ENCODE assay signal across 18 cellular contexts in the genomic region with DNA sequence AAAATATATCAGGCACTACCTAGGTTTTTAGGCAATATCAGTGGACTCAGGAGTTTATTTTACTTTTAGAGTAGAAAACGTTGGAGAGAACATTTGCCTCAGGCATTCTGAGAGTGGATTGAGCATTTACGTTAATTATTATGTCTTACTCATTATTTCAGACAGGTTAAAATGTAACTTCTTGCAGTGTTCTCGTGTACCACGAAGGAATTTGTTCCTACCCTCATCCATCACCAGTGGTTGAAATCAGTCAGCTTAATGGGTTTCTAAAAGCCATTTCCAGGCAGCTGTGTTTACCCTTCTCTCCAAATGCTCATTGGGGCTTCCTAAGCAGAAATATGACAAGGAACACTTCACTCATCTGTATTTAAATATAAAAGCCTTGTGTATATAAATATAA. TPM values are rescaled to one million over a fixed set of nuclear protein-coding genes. Genes with fewer than 3 reads are reported as not detected.
DNase-seq lines count a peak whose midpoint lies in the region; ATAC-seq and TF ChIP-seq lines count a peak whose summit lies in the region.
"Had no signal": no experiment of that assay in that cellular context is flagged by ENCODE, and none has a peak within 500 bp of the region (broad histone marks: within the 10 kb centered on the region; RNA-seq: fewer than 3 reads in every experiment).

No MANE protein-coding gene starts in this region.

- H3K36me3 ChIP-seq in kidney epithelial cell (ENCODE audit: control insufficient read depth, insufficient read depth, low read length): no peaks in the 10 kb centered on the region
- H3K36me3 ChIP-seq in gastroesophageal sphincter: no peaks in the 10 kb centered on the region
- H3K36me3 ChIP-seq: breast epithelium, esophagus squamous epithelium, SJSA1, transverse colon had no signal

- no peak for TF ChIP-seq EP300 in gastroesophageal sphincter (IDR thresholded peaks at IDR 0.05)

- H3K27ac ChIP-seq in gastroesophageal sphincter: peak overlapping the region in 1 of 4 donors; percentile 24
- H3K27ac ChIP-seq: breast epithelium, esophagus squamous epithelium, SJSA1, transverse colon had no signal

- 25 to 34% methylated on average over 3 to 4 of the region's 4 CpGs for WGBS in gastroesophageal sphincter (ENCODE audit: low coverage in 1 of 2), 2 donors

- peaks cover 0 to 11% (median 0%) of the 10 kb centered on the region in 3 donors for H3K4me1 ChIP-seq in gastroesophageal sphincter
- H3K4me1 ChIP-seq: breast epithelium, SJSA1, transverse colon had no signal

- H3K4me3 ChIP-seq in kidney epithelial cell (ENCODE audit: low read depth, low read length) (no peak overlapping the region), gastroesophageal sphincter (no peak overlapping the region)
- H3K4me3 ChIP-seq: breast epithelium, esophagus squamous epithelium, SJSA1, transverse colon had no signal

- H3K27me3 ChIP-seq in kidney epithelial cell (ENCODE audit: control insufficient read depth, insufficient read depth, low read length) (no peaks in the 10 kb centered on the region), gastroesophageal sphincter (no peaks in the 10 kb centered on the region)
- H3K27me3 ChIP-seq: breast epithelium, transverse colon had no signal

- H3K9me3 ChIP-seq in gastroesophageal sphincter: no peaks in the 10 kb centered on the region
- H3K9me3 ChIP-seq: breast epithelium, esophagus squamous epithelium, SJSA1, transverse colon had no signal

- no peak for TF ChIP-seq POLR2A in gastroesophageal sphincter (IDR thresholded peaks at IDR 0.05)

- TF ChIP-seq CTCF in kidney epithelial cell (IDR thresholded peaks at IDR 0.05; ENCODE audit: insufficient read depth, low read length, poor library complexity, severe bottlenecking) (no peak), gastroesophageal sphincter (IDR thresholded peaks at IDR 0.05) (no peak)

- DNase-seq in COLO668 (lab: John Stamatoyannopoulos, UW; ENCODE audit: unreplicated experiment): peak; percentile 22
- DNase-seq in HPDE6-E6E7 (ENCODE audit: extremely low spot score): peak; percentile 17
- peak; percentile 16 for DNase-seq in NCI-H69 (lab: John Stamatoyannopoulos, UW)
- peak; percentile 88 for DNase-seq in kidney epithelial cell (ENCODE audit: low read depth)
- DNase-seq: activated T-cell treated with anti-CD3 and anti-CD28 coated beads, Interleukin-2, amount 50 U/mL, for 24 hours; CD4-positive, alpha-beta memory T cell; esophagus squamous epithelium; GF-D8; hippocampal formation; small intestine; transverse colon had no signal

- ATAC-seq in SK-N-SH treated with all-trans-retinoic acid at 6 μM for 48 hours (no peak), HG02610 (IDR thresholded peaks at IDR 0.05; ENCODE audit: unreplicated experiment) (no peak), GM19023 (IDR thresholded peaks at IDR 0.05; ENCODE audit: unreplicated experiment) (no peak), gastroesophageal sphincter (no peak)
- ATAC-seq: left lobe of liver had no signal

TF ChIP-seq in SK-N-SH treated with all-trans-retinoic acid at 6 μM for 48 hours, 23 proteins besides CTCF, POLR2A, EP300 and RAD21:
- TF ChIP-seq ZFP30 (CRISPR knock-in tag; IDR thresholded peaks at IDR 0.05) (no peak), TCF4 (CRISPR knock-in tag; IDR thresholded peaks at IDR 0.05; ENCODE audit: borderline replicate concordance) (no peak), PPARA (CRISPR knock-in tag; IDR thresholded peaks at IDR 0.05; ENCODE audit: borderline replicate concordance) (no peak), CSDC2 (CRISPR knock-in tag; IDR thresholded peaks at IDR 0.05) (no peak), ZNF70 (CRISPR knock-in tag; IDR thresholded peaks at IDR 0.05) (no peak), SNAI2 (CRISPR knock-in tag; IDR thresholded peaks at IDR 0.05) (no peak), ARNTL (CRISPR knock-in tag; IDR thresholded peaks at IDR 0.05; ENCODE audit: borderline replicate concordance, low read depth) (no peak), ZNF8 (CRISPR knock-in tag; IDR thresholded peaks at IDR 0.05) (no peak), TOX (CRISPR knock-in tag; IDR thresholded peaks at IDR 0.05; ENCODE audit: borderline replicate concordance) (no peak), ZNF565 (CRISPR knock-in tag; conservative IDR thresholded peaks at IDR 0.05; ENCODE audit: low read depth) (no peak), ISL1 (CRISPR knock-in tag; IDR thresholded peaks at IDR 0.05) (no peak), ZC3H10 (CRISPR knock-in tag; IDR thresholded peaks at IDR 0.05) (no peak), RARB (CRISPR knock-in tag; IDR thresholded peaks at IDR 0.05) (no peak), GLIS3 (CRISPR knock-in tag; IDR thresholded peaks at IDR 0.05) (no peak)
- TF ChIP-seq, protein P1, sequence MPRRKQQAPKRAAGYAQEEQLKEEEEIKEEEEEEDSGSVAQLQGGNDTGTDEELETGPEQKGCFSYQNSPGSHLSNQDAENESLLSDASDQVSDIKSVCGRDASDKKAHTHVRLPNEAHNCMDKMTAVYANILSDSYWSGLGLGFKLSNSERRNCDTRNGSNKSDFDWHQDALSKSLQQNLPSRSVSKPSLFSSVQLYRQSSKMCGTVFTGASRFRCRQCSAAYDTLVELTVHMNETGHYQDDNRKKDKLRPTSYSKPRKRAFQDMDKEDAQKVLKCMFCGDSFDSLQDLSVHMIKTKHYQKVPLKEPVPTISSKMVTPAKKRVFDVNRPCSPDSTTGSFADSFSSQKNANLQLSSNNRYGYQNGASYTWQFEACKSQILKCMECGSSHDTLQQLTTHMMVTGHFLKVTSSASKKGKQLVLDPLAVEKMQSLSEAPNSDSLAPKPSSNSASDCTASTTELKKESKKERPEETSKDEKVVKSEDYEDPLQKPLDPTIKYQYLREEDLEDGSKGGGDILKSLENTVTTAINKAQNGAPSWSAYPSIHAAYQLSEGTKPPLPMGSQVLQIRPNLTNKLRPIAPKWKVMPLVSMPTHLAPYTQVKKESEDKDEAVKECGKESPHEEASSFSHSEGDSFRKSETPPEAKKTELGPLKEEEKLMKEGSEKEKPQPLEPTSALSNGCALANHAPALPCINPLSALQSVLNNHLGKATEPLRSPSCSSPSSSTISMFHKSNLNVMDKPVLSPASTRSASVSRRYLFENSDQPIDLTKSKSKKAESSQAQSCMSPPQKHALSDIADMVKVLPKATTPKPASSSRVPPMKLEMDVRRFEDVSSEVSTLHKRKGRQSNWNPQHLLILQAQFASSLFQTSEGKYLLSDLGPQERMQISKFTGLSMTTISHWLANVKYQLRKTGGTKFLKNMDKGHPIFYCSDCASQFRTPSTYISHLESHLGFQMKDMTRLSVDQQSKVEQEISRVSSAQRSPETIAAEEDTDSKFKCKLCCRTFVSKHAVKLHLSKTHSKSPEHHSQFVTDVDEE (CRISPR knock-in tag; IDR thresholded peaks at IDR 0.05): no peak
- TF ChIP-seq, protein P2, sequence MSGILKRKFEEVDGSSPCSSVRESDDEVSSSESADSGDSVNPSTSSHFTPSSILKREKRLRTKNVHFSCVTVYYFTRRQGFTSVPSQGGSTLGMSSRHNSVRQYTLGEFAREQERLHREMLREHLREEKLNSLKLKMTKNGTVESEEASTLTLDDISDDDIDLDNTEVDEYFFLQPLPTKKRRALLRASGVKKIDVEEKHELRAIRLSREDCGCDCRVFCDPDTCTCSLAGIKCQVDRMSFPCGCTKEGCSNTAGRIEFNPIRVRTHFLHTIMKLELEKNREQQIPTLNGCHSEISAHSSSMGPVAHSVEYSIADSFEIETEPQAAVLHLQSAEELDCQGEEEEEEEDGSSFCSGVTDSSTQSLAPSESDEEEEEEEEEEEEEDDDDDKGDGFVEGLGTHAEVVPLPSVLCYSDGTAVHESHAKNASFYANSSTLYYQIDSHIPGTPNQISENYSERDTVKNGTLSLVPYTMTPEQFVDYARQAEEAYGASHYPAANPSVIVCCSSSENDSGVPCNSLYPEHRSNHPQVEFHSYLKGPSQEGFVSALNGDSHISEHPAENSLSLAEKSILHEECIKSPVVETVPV (CRISPR knock-in tag; IDR thresholded peaks at IDR 0.05): no peak
- TF ChIP-seq, protein P3, sequence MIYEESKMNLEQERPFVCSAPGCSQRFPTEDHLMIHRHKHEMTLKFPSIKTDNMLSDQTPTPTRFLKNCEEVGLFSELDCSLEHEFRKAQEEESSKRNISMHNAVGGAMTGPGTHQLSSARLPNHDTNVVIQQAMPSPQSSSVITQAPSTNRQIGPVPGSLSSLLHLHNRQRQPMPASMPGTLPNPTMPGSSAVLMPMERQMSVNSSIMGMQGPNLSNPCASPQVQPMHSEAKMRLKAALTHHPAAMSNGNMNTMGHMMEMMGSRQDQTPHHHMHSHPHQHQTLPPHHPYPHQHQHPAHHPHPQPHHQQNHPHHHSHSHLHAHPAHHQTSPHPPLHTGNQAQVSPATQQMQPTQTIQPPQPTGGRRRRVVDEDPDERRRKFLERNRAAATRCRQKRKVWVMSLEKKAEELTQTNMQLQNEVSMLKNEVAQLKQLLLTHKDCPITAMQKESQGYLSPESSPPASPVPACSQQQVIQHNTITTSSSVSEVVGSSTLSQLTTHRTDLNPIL (CRISPR knock-in tag; IDR thresholded peaks at IDR 0.05; ENCODE audit: low read depth): no peak

RNA-seq across cellular contexts. Expression of a gene that starts 9.1 kb away (rescaled TPM):
- total RNA-seq in kidney epithelial cell (529 and 625 TPM in 2 replicates), gastroesophageal sphincter (100 to 1,000 TPM; 384 to 506 (median 452) TPM)

Comparison
In these comparisons a context has a peak if more than half of its experiments do, and no peak if none do; other contexts are left out.
1. DNase-seq: peak in every context shown above with its lines; median percentile 88 in kidney epithelial cell; 22 in COLO668; 17 in HPDE6-E6E7; 16 in NCI-H69.